12 cellular contexts compared by ENCODE assay signal in the genomic region with DNA sequence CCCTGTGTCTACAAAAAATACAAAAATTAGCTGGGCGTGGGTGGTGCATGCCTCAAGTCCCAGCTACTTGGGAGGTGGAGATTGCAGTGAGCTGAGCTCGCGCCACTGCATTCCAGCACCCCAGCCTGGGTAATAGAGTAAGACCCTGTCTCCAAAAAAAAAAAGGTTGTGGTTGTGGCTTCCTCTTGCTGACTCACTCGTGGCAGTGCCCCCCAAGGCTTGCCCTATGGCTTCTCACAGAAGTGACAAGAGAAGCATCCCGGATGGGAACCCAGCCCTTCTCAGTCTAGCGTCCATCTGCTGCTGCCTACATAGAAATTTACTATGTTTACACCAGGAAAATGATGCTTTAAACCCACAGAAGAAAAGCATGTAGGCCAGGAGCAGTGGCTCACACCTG.
DNase-seq lines count a peak whose midpoint lies in the region; ATAC-seq and TF ChIP-seq lines count a peak whose summit lies in the region.
"Had no signal": no experiment of that assay in that cellular context is flagged by ENCODE, and none has a peak within 500 bp of the region (broad histone marks: within the 10 kb centered on the region; RNA-seq: fewer than 3 reads in every experiment).

No MANE protein-coding gene starts in this region.

- TF ChIP-seq CTCF in AG09309 (IDR thresholded peaks at IDR 0.05; ENCODE audit: control insufficient read depth, insufficient read depth, low read depth, low read length, missing control alignments) = no peak
- no peak for TF ChIP-seq CTCF in HEK293 (tag by site-specific recombination; IDR thresholded peaks at IDR 0.05)

- POLR2A ChIA-PET in HEK293 (lab: Yijun Ruan, JAX) = no interaction called here

- H3K36me3 ChIP-seq in HEK293 (ENCODE audit: control insufficient read depth in 2 of 2, insufficient read depth in 1 of 2, low read length in 2 of 2) = peaks cover 0 to 59% of the 10 kb centered on the region in 2 experiments; a peak in 1 of 3 replicates

- DNase-seq in AG09309 (ENCODE audit: low read depth) = peak; percentile 77
- peak; percentile 34 for DNase-seq in activated CD8-positive, alpha-beta memory T cell treated with anti-CD3 and anti-CD28 coated beads, Interleukin-2, amount 50 U/mL, for 48 hours
- peak; percentile 43 for DNase-seq in kidney glomerular epithelial cell (lab: John Stamatoyannopoulos, UW)
- no peak for DNase-seq in NOMO-1 (lab: John Stamatoyannopoulos, UW; ENCODE audit: unreplicated experiment in 2 of 2)
- no peak for DNase-seq in NCI-H2227 treated with DMSO at 0.1 percent for 48 hours (lab: John Stamatoyannopoulos, UW)
- DNase-seq: dermis blood vessel endothelial cell; NCI-H1930; stimulated activated naive CD4-positive, alpha-beta T cell treated with Interleukin-2 at 50 U/mL for 16 hours had no signal

- no peaks in the 10 kb centered on the region for H3K9me3 ChIP-seq in HEK293 (ENCODE audit: control insufficient read depth, insufficient read depth, low read depth, low read length)

- CTCF ChIA-PET in HEK293 (lab: Yijun Ruan, JAX) = interaction anchor here (0.6 to 0.8 kb wide), 3 partner anchors 24 to 1357 kb away, joined by 3 read pairs; no protein-coding TSS in a partner anchor

- no peaks in the 10 kb centered on the region for H3K4me1 ChIP-seq in HEK293 (ENCODE audit: control insufficient read depth, insufficient read depth, low read length)

- ATAC-seq in GM19467 (IDR thresholded peaks at IDR 0.05; ENCODE audit: unreplicated experiment) (no peak), GM21423 (IDR thresholded peaks at IDR 0.05; ENCODE audit: unreplicated experiment) (no peak)

- H3K4me3 ChIP-seq in AG09309 (ENCODE audit: control insufficient read depth, low read depth, low read length) (no peak overlapping the region), HEK293 (ENCODE audit: low read depth, low read length) (no peak overlapping the region)
- H3K4me3 ChIP-seq: PC-9 had no signal

- H3K27ac ChIP-seq in HEK293 (ENCODE audit: extremely low read depth, low read depth, low read length) = no peak overlapping the region
- H3K27ac ChIP-seq: PC-9 had no signal

TF ChIP-seq in HEK293, 187 proteins besides CTCF, POLR2A, EP300 and RAD21:
- TF ChIP-seq, protein P1, sequence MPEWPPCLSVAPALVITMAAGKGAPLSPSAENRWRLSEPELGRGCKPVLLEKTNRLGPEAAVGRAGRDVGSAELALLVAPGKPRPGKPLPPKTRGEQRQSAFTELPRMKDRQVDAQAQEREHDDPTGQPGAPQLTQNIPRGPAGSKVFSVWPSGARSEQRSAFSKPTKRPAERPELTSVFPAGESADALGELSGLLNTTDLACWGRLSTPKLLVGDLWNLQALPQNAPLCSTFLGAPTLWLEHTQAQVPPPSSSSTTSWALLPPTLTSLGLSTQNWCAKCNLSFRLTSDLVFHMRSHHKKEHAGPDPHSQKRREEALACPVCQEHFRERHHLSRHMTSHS (tag by site-specific recombination; IDR thresholded peaks at IDR 0.05) = no peak
- TF ChIP-seq GLIS1 (tag by site-specific recombination; IDR thresholded peaks at IDR 0.05) = peak; percentile 75

Comparison
In these comparisons a context has a peak if more than half of its experiments do, and no peak if none do; other contexts are left out.
1. DNase-seq: peak in AG09309 (single experiment), activated CD8-positive, alpha-beta memory T cell treated with anti-CD3 and anti-CD28 coated beads, Interleukin-2, amount 50 U/mL, for 48 hours (single experiment) and kidney glomerular epithelial cell (single experiment); none in NOMO-1 (0 of 2) and NCI-H2227 treated with DMSO at 0.1 percent for 48 hours (single experiment).